In the genomic region with DNA sequence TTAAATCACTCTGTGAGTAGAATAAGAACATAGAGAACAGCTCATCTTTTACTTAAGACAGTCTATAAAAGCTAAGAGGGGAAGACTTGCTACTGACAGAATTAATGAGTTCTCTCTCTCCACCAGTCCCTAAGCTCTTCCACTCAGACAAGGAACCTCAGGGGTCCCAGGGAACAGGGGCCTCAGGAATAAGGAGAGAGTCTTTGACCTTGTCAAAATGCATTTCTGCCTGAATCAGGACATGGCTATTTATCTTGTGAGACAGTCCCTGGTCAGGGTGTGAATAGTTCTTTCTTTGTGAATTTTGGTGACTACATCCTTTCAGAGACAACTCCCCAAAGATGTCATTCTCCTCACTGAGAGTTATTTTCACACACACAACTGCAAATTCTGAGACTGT, we compare ENCODE assay signal across 33 cellular contexts.
"Had no signal": no experiment of that assay in that cellular context is flagged by ENCODE, and none has a peak within 500 bp of the region (broad histone marks: within the 10 kb centered on the region; RNA-seq: fewer than 3 reads in every experiment).

No MANE protein-coding gene starts in this region.

- H3K4me3 Mint-ChIP-seq: activated B cell treated with CpG ODN at 0.5 μM for 24 hours; activated CD8-positive, alpha-beta memory T cell treated with anti-CD3 and anti-CD28 coated beads, Interleukin-2, amount 10 ng/mL, durations not matched to agents 7 days and 5 days; activated CD8-positive, alpha-beta T cell treated with anti-CD3 and anti-CD28 coated beads, Interleukin-2, amount 10 ng/mL, durations not matched to agents 7 days and 5 days; activated naive CD4-positive, alpha-beta T cell treated with anti-CD3 and anti-CD28 coated beads for 36 hours; activated naive CD4-positive, alpha-beta T cell treated with anti-CD3 and anti-CD28 coated beads, Interleukin-2, amount 50 U/mL, for 24 hours; activated naive CD8-positive, alpha-beta T cell treated with anti-CD3 and anti-CD28 coated beads for 36 hours; activated naive CD8-positive, alpha-beta T cell treated with anti-CD3 and anti-CD28 coated beads, Interleukin-2, amount 50 U/mL, for 24 hours; activated T-helper 1 cell treated with anti-CD3 and anti-CD28 coated beads, Interleukin-12 subunit alpha, Interleukin-12 subunit beta, Interleukin-2, Interleukin-4 antibody, amounts not matched to agents 30 ng/mL and 10 ng/mL and 1 ng/mL, durations not matched to agents 14 hours and 24 hours and 36 hours; effector memory CD8-positive, alpha-beta T cell; T-helper 17 cell; T-helper 2 cell treated with Interferon-gamma antibody and Interleukin-4, amounts not matched to agents 5 μg/mL and 100 μg/mL, for 36 hours had no signal

- H3K4me1 Mint-ChIP-seq: activated B cell treated with CpG ODN at 0.5 μM for 24 hours; activated CD8-positive, alpha-beta memory T cell treated with anti-CD3 and anti-CD28 coated beads, Interleukin-2, amount 10 ng/mL, durations not matched to agents 7 days and 5 days; activated naive CD4-positive, alpha-beta T cell treated with anti-CD3 and anti-CD28 coated beads, Interleukin-2, amount 50 U/mL, for 24 hours; activated naive CD8-positive, alpha-beta T cell treated with anti-CD3 and anti-CD28 coated beads for 36 hours; activated naive CD8-positive, alpha-beta T cell treated with anti-CD3 and anti-CD28 coated beads, Interleukin-2, amount 50 U/mL, for 24 hours; T-helper 17 cell had no signal

- H3K9me3 Mint-ChIP-seq: T-helper 2 cell treated with Interferon-gamma antibody and Interleukin-4, amounts not matched to agents 5 μg/mL and 100 μg/mL, for 36 hours had no signal

- H3K4me3 ChIP-seq: adrenal gland, body of pancreas had no signal

- H3K9me3 ChIP-seq: adrenal gland, body of pancreas had no signal

- ATAC-seq: activated CD4-positive, CD25-positive, alpha-beta regulatory T cell treated with anti-CD3 and anti-CD28 coated beads, Interleukin-2, amount 50 U/mL, for 24 hours; activated CD8-positive, alpha-beta memory T cell treated with anti-CD3 and anti-CD28 coated beads, Interleukin-2, amount 10 ng/mL, durations not matched to agents 7 days and 5 days; activated CD8-positive, alpha-beta T cell treated with anti-CD3 and anti-CD28 coated beads, Interleukin-2, amount 10 ng/mL, durations not matched to agents 7 days and 5 days; activated naive CD8-positive, alpha-beta T cell treated with anti-CD3 and anti-CD28 coated beads, Interleukin-2, amount 50 U/mL, for 24 hours; body of pancreas; effector memory CD8-positive, alpha-beta T cell; esophagus mucosa; T-helper 17 cell had no signal

- H3K27ac Mint-ChIP-seq: activated B cell treated with CpG ODN at 0.5 μM for 24 hours; activated CD8-positive, alpha-beta memory T cell treated with anti-CD3 and anti-CD28 coated beads, Interleukin-2, amount 10 ng/mL, durations not matched to agents 7 days and 5 days; activated CD8-positive, alpha-beta T cell treated with anti-CD3 and anti-CD28 coated beads, Interleukin-2, amount 10 ng/mL, durations not matched to agents 7 days and 5 days; activated naive CD4-positive, alpha-beta T cell treated with anti-CD3 and anti-CD28 coated beads for 36 hours; activated naive CD4-positive, alpha-beta T cell treated with anti-CD3 and anti-CD28 coated beads, Interleukin-2, amount 50 U/mL, for 24 hours; activated naive CD8-positive, alpha-beta T cell treated with anti-CD3 and anti-CD28 coated beads for 36 hours; activated naive CD8-positive, alpha-beta T cell treated with anti-CD3 and anti-CD28 coated beads, Interleukin-2, amount 50 U/mL, for 24 hours; activated T-helper 1 cell treated with anti-CD3 and anti-CD28 coated beads, Interleukin-12 subunit alpha, Interleukin-12 subunit beta, Interleukin-2, Interleukin-4 antibody, amounts not matched to agents 30 ng/mL and 10 ng/mL and 1 ng/mL, durations not matched to agents 14 hours and 24 hours and 36 hours; activated T-helper 2 cell treated with anti-CD3 and anti-CD28 coated beads, Interferon-gamma antibody, Interleukin-2, Interleukin-4, amounts not matched to agents 10 μg/mL and 5 μg/mL and 100 μg/mL, durations not matched to agents 14 hours and 24 hours and 36 hours; effector memory CD8-positive, alpha-beta T cell; T-helper 17 cell; T-helper 2 cell treated with Interferon-gamma antibody and Interleukin-4, amounts not matched to agents 5 μg/mL and 100 μg/mL, for 36 hours had no signal

- H3K27ac ChIP-seq: adrenal gland, body of pancreas, WERI-Rb-1 had no signal

- H3K36me3 ChIP-seq: adrenal gland, WERI-Rb-1 had no signal

- H3K36me3 Mint-ChIP-seq: activated CD8-positive, alpha-beta memory T cell treated with anti-CD3 and anti-CD28 coated beads, Interleukin-2, amount 10 ng/mL, durations not matched to agents 7 days and 5 days; activated naive CD4-positive, alpha-beta T cell treated with anti-CD3 and anti-CD28 coated beads, Interleukin-2, amount 50 U/mL, for 24 hours; activated naive CD8-positive, alpha-beta T cell treated with anti-CD3 and anti-CD28 coated beads for 36 hours had no signal

- H3K4me1 ChIP-seq: adrenal gland, body of pancreas had no signal

- H3K27me3 ChIP-seq: adrenal gland, body of pancreas had no signal

- DNase-seq: activated B cell treated with CpG ODN at 0.5 μM for 24 hours; activated CD4-positive, alpha-beta T cell treated with anti-CD3 and anti-CD28 coated beads for 48 hours; activated CD4-positive, alpha-beta T cell treated with anti-CD3 and anti-CD28 coated beads, Interleukin-2, amount 50 U/mL, for 1 hour; activated CD4-positive, alpha-beta T cell treated with anti-CD3 and anti-CD28 coated beads, Interleukin-2, amount 50 U/mL, for 48 hours; activated CD8-positive, alpha-beta memory T cell treated with anti-CD3 and anti-CD28 coated beads, Interleukin-2, amount 10 ng/mL, durations not matched to agents 7 days and 5 days; activated CD8-positive, alpha-beta memory T cell treated with anti-CD3 and anti-CD28 coated beads, Interleukin-2, amount 50 U/mL, for 4 hours; activated CD8-positive, alpha-beta T cell treated with anti-CD3 and anti-CD28 coated beads, Interleukin-2, amount 10 ng/mL, durations not matched to agents 7 days and 5 days; activated effector memory CD4-positive, alpha-beta T cell treated with anti-CD3 and anti-CD28 coated beads, Interleukin-2, amount 50 U/mL, for 16 hours; activated naive CD4-positive, alpha-beta T cell treated with anti-CD3 and anti-CD28 coated beads for 36 hours; activated naive CD8-positive, alpha-beta T cell treated with anti-CD3 and anti-CD28 coated beads for 36 hours; activated naive CD8-positive, alpha-beta T cell treated with anti-CD3 and anti-CD28 coated beads, Interleukin-2, amount 50 U/mL, for 24 hours; activated T-cell treated with anti-CD3 and anti-CD28 coated beads, Interleukin-2, amount 50 U/mL, for 1 hour; activated T-cell treated with anti-CD3 and anti-CD28 coated beads, Interleukin-2, amount 50 U/mL, for 48 hours; adrenal gland; amygdala; aorta; body of pancreas; caudate nucleus; cortex of kidney; dermis blood vessel endothelial cell; effector CD4-positive, alpha-beta T cell; effector memory CD8-positive, alpha-beta T cell; foreskin fibroblast; T-helper 1 cell; T-helper 17 cell; T1000; WERI-Rb-1 had no signal
